In the genomic region with DNA sequence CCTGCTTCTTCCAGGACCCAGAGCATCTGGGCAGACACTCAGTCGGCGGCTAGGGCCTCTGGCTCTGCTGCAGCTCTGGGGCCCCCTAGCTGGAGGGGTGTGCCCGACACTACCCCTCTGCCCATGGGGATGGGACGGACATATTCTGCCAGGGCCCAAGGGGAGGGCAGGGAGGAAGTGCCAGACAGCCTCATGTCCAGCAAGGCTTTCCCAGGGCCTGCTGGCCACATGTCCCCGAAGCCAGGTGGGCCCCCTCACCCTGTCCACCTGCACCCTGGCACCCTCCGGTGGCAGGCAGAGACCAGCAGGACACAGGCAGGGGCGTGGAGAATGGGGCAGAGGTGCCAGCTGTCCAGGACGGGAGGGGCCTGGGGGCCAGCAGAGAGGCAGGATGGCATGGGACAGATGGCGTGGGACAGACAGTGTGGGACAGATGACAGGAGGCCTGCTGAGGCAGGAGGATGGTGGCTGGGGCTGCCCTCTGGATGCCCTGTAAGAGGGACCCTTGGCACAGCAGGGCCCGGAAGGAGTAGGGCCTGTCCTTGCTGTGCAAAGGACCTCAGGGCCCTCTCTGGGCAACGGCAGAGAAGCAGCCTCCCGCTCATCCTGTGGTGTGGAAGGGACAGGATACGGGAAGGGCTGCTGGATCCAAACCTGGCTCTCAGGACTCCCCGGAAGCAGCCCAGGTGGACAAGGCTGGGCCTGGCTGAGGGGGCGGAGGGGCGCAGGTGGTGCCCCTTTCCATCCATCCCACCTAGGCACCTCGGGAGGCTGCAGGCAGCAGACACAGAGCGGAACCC, we compare ENCODE assay signal across 14 cellular contexts. TPM values are rescaled to one million over a fixed set of nuclear protein-coding genes. Genes with fewer than 3 reads are reported as not detected.
DNase-seq lines count a peak whose midpoint lies in the region; ATAC-seq and TF ChIP-seq lines count a peak whose summit lies in the region.
"Had no signal": no experiment of that assay in that cellular context is flagged by ENCODE, and none has a peak within 500 bp of the region (broad histone marks: within the 10 kb centered on the region; RNA-seq: fewer than 3 reads in every experiment).

No MANE protein-coding gene starts in this region.

- H3K36me3 Mint-ChIP-seq in CD14-positive monocyte (peaks cover 9% of the 10 kb centered on the region in 2 donors), type B pancreatic cell (no peaks in the 10 kb centered on the region)
- H3K36me3 Mint-ChIP-seq: activated naive CD4-positive, alpha-beta T cell treated with anti-CD3 and anti-CD28 coated beads, Interleukin-2, amount 10 ng/mL, durations not matched to agents 7 days and 5 days; immature natural killer cell had no signal

- peaks cover 49% of the 10 kb centered on the region for H3K4me1 Mint-ChIP-seq in CD14-positive monocyte
- H3K4me1 Mint-ChIP-seq in type B pancreatic cell (ENCODE audit: unreplicated experiment) = peaks cover 7% of the 10 kb centered on the region
- H3K4me1 Mint-ChIP-seq: activated naive CD4-positive, alpha-beta T cell treated with anti-CD3 and anti-CD28 coated beads, Interleukin-2, amount 10 ng/mL, durations not matched to agents 7 days and 5 days had no signal

- peak; percentile 42 for DNase-seq in CD14-positive monocyte (ENCODE audit: low spot score)
- no peak for DNase-seq in LNCaP clone FGC (ENCODE audit: low read depth)
- peak in 6 of 10 donors; percentile 2 to 44 (median 33) for DNase-seq in dorsolateral prefrontal cortex
- peak; percentile 50 to 64 (median 56) for DNase-seq in mucosa of descending colon
- DNase-seq in H4 (ENCODE audit: low spot score) = no peak
- no peak for DNase-seq in type B pancreatic cell (ENCODE audit: extremely low spot score, unreplicated experiment)
- no peak for DNase-seq in HuH-7.5 (ENCODE audit: low spot score)
- DNase-seq in SK-N-DZ (ENCODE audit: low spot score) = no peak
- DNase-seq: activated CD8-positive, alpha-beta memory T cell treated with anti-CD3 and anti-CD28 coated beads for 24 hours; activated naive CD4-positive, alpha-beta T cell treated with anti-CD3 and anti-CD28 coated beads, Interleukin-2, amount 10 ng/mL, durations not matched to agents 7 days and 5 days; immature natural killer cell; NCI-H1930; T-helper 9 cell had no signal

- H3K4me3 ChIP-seq in LNCaP clone FGC (ENCODE audit: low read depth, low read length) (no peak overlapping the region), dorsolateral prefrontal cortex (no peak overlapping the region), mucosa of descending colon (no peak overlapping the region)

- TF ChIP-seq CTCF in CD14-positive monocyte (IDR thresholded peaks at IDR 0.05) (peak; percentile 10), LNCaP clone FGC (IDR thresholded peaks at IDR 0.05; ENCODE audit: control insufficient read depth, extremely low read depth, insufficient read depth) (peak; percentile 34; the same call in 1 of the 2 replicates), dorsolateral prefrontal cortex (IDR thresholded peaks at IDR 0.05 in 54 of 56, conservative IDR thresholded peaks at IDR 0.05 in 2 of 56; ENCODE audit: low read depth in 1 of 56, partially characterized antibody in 56 of 56) (peak in 5 of 56 donors; percentile 5 to 15 (median 11)), mucosa of descending colon (IDR thresholded peaks at IDR 0.05) (no peak), type B pancreatic cell (conservative IDR thresholded peaks at IDR 0.05) (no peak)

- no peak overlapping the region for H3K27ac Mint-ChIP-seq in CD14-positive monocyte
- H3K27ac Mint-ChIP-seq in type B pancreatic cell = no peak overlapping the region
- H3K27ac Mint-ChIP-seq: activated naive CD4-positive, alpha-beta T cell treated with anti-CD3 and anti-CD28 coated beads, Interleukin-2, amount 10 ng/mL, durations not matched to agents 7 days and 5 days; immature natural killer cell; stimulated activated naive CD8-positive, alpha-beta T cell treated with anti-CD3 and anti-CD28 coated beads, Interleukin-15, Interleukin-2, amounts not matched to agents 100 ng/mL and 50 ng/mL, for 24 hours had no signal

- H3K9me3 ChIP-seq in mucosa of descending colon = no peaks in the 10 kb centered on the region

- intact Hi-C loops in CD14-positive monocyte (cut with micrococcal nuclease) = loop anchor here (10.0 kb wide), 2 partner anchors 98 to 258 kb away; partner anchors contain the start of gene CEBPA (in 2 of the 2)
- intact Hi-C loops in dorsolateral prefrontal cortex (cut with DNase I) = loop anchor here in 1 of 2 donors (10.0 kb wide), 1 partner anchor 258 kb away; no protein-coding TSS in a partner anchor
- intact Hi-C loops in mucosa of descending colon (cut with DNase I, micrococcal nuclease) = loop anchor here in 1 of 2 donors (5.0 kb wide), 1 partner anchor 160 kb away; no protein-coding TSS in a partner anchor

- H3K9me3 Mint-ChIP-seq in CD14-positive monocyte = no peaks in the 10 kb centered on the region
- H3K9me3 Mint-ChIP-seq in type B pancreatic cell = no peaks in the 10 kb centered on the region
- H3K9me3 Mint-ChIP-seq: activated naive CD4-positive, alpha-beta T cell treated with anti-CD3 and anti-CD28 coated beads, Interleukin-2, amount 10 ng/mL, durations not matched to agents 7 days and 5 days; immature natural killer cell; stimulated activated naive CD8-positive, alpha-beta T cell treated with anti-CD3 and anti-CD28 coated beads, Interleukin-15, Interleukin-2, amounts not matched to agents 100 ng/mL and 50 ng/mL, for 24 hours had no signal

- no peaks in the 10 kb centered on the region for H3K36me3 ChIP-seq in mucosa of descending colon (ENCODE audit: low read depth)

- no peaks in the 10 kb centered on the region for H3K27me3 ChIP-seq in dorsolateral prefrontal cortex

- H3K4me3 Mint-ChIP-seq in CD14-positive monocyte (no peak overlapping the region), type B pancreatic cell (no peak overlapping the region)
- H3K4me3 Mint-ChIP-seq: activated naive CD4-positive, alpha-beta T cell treated with anti-CD3 and anti-CD28 coated beads, Interleukin-2, amount 10 ng/mL, durations not matched to agents 7 days and 5 days; immature natural killer cell; stimulated activated naive CD8-positive, alpha-beta T cell treated with anti-CD3 and anti-CD28 coated beads, Interleukin-15, Interleukin-2, amounts not matched to agents 100 ng/mL and 50 ng/mL, for 24 hours had no signal

- H3K27me3 Mint-ChIP-seq in CD14-positive monocyte (ENCODE audit: low read depth in 3 of 3) = peaks cover 0 to 7% (median 0%) of the 10 kb centered on the region in 3 donors
- H3K27me3 Mint-ChIP-seq in type B pancreatic cell = no peaks in the 10 kb centered on the region
- H3K27me3 Mint-ChIP-seq: activated naive CD4-positive, alpha-beta T cell treated with anti-CD3 and anti-CD28 coated beads, Interleukin-2, amount 10 ng/mL, durations not matched to agents 7 days and 5 days; stimulated activated naive CD8-positive, alpha-beta T cell treated with anti-CD3 and anti-CD28 coated beads, Interleukin-15, Interleukin-2, amounts not matched to agents 100 ng/mL and 50 ng/mL, for 24 hours had no signal

- ATAC-seq in mucosa of descending colon = peak; percentile 43

- H3K4me1 ChIP-seq in mucosa of descending colon (ENCODE audit: low read depth) = no peaks in the 10 kb centered on the region

- peak overlapping the region in 1 of 59 donors; percentile 18 for H3K27ac ChIP-seq in dorsolateral prefrontal cortex

RNA-seq across cellular contexts. Expression of gene CEBPG, which starts 29.1 kb away (rescaled TPM):
- 10 to 100 TPM; 16.8 to 17.8 TPM for polyA plus RNA-seq in CD14-positive monocyte
- 10 to 100 TPM; 15.1 to 42.7 (median 26.1) TPM for total RNA-seq in dorsolateral prefrontal cortex
- total RNA-seq in mucosa of descending colon = 10 to 100 TPM; 47.8 to 68.5 (median 58.2) TPM
- 36.4 and 38.3 TPM in 2 replicates for total RNA-seq in H4 (2014; rRNA removed; shearing (Covaris generic))
- total RNA-seq in type B pancreatic cell (ENCODE audit: low replicate concordance) = 28.7 and 30.1 TPM in 2 replicates
- 32.5 and 40.2 TPM in 2 replicates for polyA plus RNA-seq in SK-N-DZ (2014; cell fraction: cytosol; rRNA removed)
- 19.9 and 22.5 TPM in 2 replicates for polyA plus RNA-seq in SK-N-DZ (2014; cell fraction: nucleus; rRNA removed)

Comparison
In these comparisons a context has a peak if more than half of its experiments do, and no peak if none do; other contexts are left out.
1. DNase-seq: peak in CD14-positive monocyte (single experiment), dorsolateral prefrontal cortex (6 of 10) and mucosa of descending colon (3 of 3); none in LNCaP clone FGC (single experiment), H4 (single experiment), type B pancreatic cell (single experiment), HuH-7.5 (single experiment) and SK-N-DZ (single experiment).
2. CTCF ChIP-seq: peak in CD14-positive monocyte (single experiment) and LNCaP clone FGC (single experiment); none in mucosa of descending colon (single experiment) and type B pancreatic cell (single experiment).